Comparison of ENCODE assay signal across 2 cellular contexts in genomic region chr10:477620-478019, GRCh38.
TF ChIP-seq lines count a peak whose summit lies in the region.

No MANE protein-coding gene starts in this region.

TF ChIP-seq in HEK293, 187 proteins besides CTCF, POLR2A, EP300 and RAD21 (continued from another document):
- no peak for TF ChIP-seq ZBTB44 (tag by site-specific recombination; IDR thresholded peaks at IDR 0.05)
- 0 out of 2 replicates have a peak, but pooled peaks have one; percentile 29 for TF ChIP-seq KLF17 (tag by site-specific recombination; IDR thresholded peaks at IDR 0.05)
- no peak for TF ChIP-seq BCL6B (tag by site-specific recombination; IDR thresholded peaks at IDR 0.05)
- TF ChIP-seq ZNF639 (tag by site-specific recombination; IDR thresholded peaks at IDR 0.05) = no peak
- peak; percentile 90 for TF ChIP-seq ZNF366 (tag by site-specific recombination; conservative IDR thresholded peaks at IDR 0.05)
- TF ChIP-seq ZNF843 (tag by site-specific recombination; IDR thresholded peaks at IDR 0.05) = no peak
- TF ChIP-seq ZNF580 (tag by site-specific recombination; IDR thresholded peaks at IDR 0.05) = no peak
- no peak for TF ChIP-seq AEBP2 (tag by site-specific recombination; IDR thresholded peaks at IDR 0.05; ENCODE audit: borderline replicate concordance)
- TF ChIP-seq ZNF211 (tag by site-specific recombination; IDR thresholded peaks at IDR 0.05; ENCODE audit: low read depth) = no peak
- TF ChIP-seq ZNF416 (tag by site-specific recombination; IDR thresholded peaks at IDR 0.05) = no peak
- peak; percentile 97 for TF ChIP-seq PRDM1 (tag by site-specific recombination; IDR thresholded peaks at IDR 0.05)
- no peak for TF ChIP-seq ZNF624 (tag by site-specific recombination; IDR thresholded peaks at IDR 0.05)
- TF ChIP-seq ZNF596 (tag by site-specific recombination; IDR thresholded peaks at IDR 0.05) = peak; percentile 64; the same call in 1 of the 2 replicates

TF ChIP-seq in K562, 482 proteins besides CTCF, POLR2A, EP300 and RAD21 (continued from another document):
- TF ChIP-seq ZBTB26 (CRISPR knock-in tag; IDR thresholded peaks at IDR 0.05) (0 out of 2 replicates have a peak, but pooled peaks have one; percentile 45), HINFP (tag; conservative IDR thresholded peaks at IDR 0.05; ENCODE audit: low read depth) (no peak), ZNF512 (tag; IDR thresholded peaks at IDR 0.05) (peak; percentile 72)
TF ChIP-seq in K562: peak in this region for 3.
